In the genomic region with DNA sequence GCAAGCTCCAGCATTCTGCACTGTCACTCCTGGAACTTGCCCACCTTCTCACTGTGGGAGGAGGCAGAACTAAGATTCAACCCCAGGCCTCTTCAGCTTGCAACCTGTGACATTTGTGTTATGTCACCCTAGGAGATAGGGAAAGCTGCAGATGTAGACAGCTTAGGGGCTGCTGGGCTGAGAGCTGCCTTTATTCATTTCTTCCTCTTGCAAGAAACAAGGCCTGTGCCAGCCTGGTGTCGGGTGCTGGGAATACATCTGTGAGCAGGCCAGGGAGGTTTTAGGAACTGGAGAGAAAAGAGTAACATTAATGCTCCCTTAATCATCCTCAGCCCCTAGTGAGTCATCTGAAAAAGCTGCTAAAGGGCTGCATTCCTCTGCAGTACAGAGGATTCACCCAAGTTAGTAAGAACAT, we compare ENCODE assay signal across 8 cellular contexts.
DNase-seq lines count a peak whose midpoint lies in the region; ATAC-seq and TF ChIP-seq lines count a peak whose summit lies in the region.

No MANE protein-coding gene starts in this region.

- H3K27me3 ChIP-seq in GM23248 (replicated peaks; ENCODE audit: insufficient read depth) (no peaks in the 10 kb centered on the region), adipocyte (replicated peaks; ENCODE audit: control insufficient read depth, insufficient read depth, low read length) (no peaks in the 10 kb centered on the region), cardiac muscle cell (no peaks in the 10 kb centered on the region)

- no peaks in the 10 kb centered on the region for H3K79me2 ChIP-seq in GM23248 (ENCODE audit: insufficient read depth)

- intact Hi-C loops in sciatic nerve (cut with DNase I): no loop called here

- peak overlapping the region; percentile 68 for H3K27ac ChIP-seq in GM23248
- peak overlapping the region; percentile 13 for H3K27ac ChIP-seq in cardiac muscle cell

- in situ Hi-C loops in GM23248 (cut with MboI): no loop called here

- peak; percentile 97 for DNase-seq in GM23248
- DNase-seq in adipocyte (ENCODE audit: low read depth): peak; percentile 91
- peak in 1 of 2 donors; percentile 89 for DNase-seq in cardiac muscle cell (ENCODE audit: low read depth in 1 of 2, low spot score in 1 of 2)
- no peak for DNase-seq in sciatic nerve (ENCODE audit: low spot score)
- no peak for DNase-seq in stimulated activated naive CD8-positive, alpha-beta T cell treated with anti-CD3 and anti-CD28 coated beads, Interleukin-15, Interleukin-2, amounts not matched to agents 100 U/mL and 50 U/mL, for 24 hours
- no peak for DNase-seq in erythroblast (lab: John Stamatoyannopoulos, UW)

- ATAC-seq in sciatic nerve (peak; percentile 54), GM18511 (IDR thresholded peaks at IDR 0.05; ENCODE audit: unreplicated experiment) (no peak), GM18870 (IDR thresholded peaks at IDR 0.05; ENCODE audit: unreplicated experiment) (no peak)
- ATAC-seq in stimulated activated naive CD8-positive, alpha-beta T cell treated with anti-CD3 and anti-CD28 coated beads, Interleukin-15, Interleukin-2, amounts not matched to agents 100 U/mL and 50 U/mL, for 24 hours: no peak

- 0% methylated on average over 1 of the region's 1 CpG for WGBS in GM23248 (ENCODE audit: low coverage in 1 of 2, low lambda C conversion rate in 2 of 2, missing lambda C conversion rate in 2 of 2), 2 experiments

- H3K9ac ChIP-seq in GM23248: peak overlapping the region; percentile 33
- peak overlapping the region; percentile 68 for H3K9ac ChIP-seq in adipocyte (ENCODE audit: low read length)

- peak overlapping the region; percentile 57 for H3K4me2 ChIP-seq in GM23248 (ENCODE audit: unreplicated experiment)

- H3K36me3 ChIP-seq in GM23248 (ENCODE audit: low read depth): no peaks in the 10 kb centered on the region
- no peaks in the 10 kb centered on the region for H3K36me3 ChIP-seq in adipocyte (ENCODE audit: control insufficient read depth, insufficient read depth, low read length, severe bottlenecking)
- no peaks in the 10 kb centered on the region for H3K36me3 ChIP-seq in cardiac muscle cell

- peak; percentile 10 for TF ChIP-seq CTCF in cardiac muscle cell (IDR thresholded peaks at IDR 0.05; ENCODE audit: low read depth, low read length)

- no peaks in the 10 kb centered on the region; the same call in 1 of the 2 replicates for H3K9me2 ChIP-seq in GM23248 (ENCODE audit: insufficient read depth)

- H2AFZ ChIP-seq in GM23248: peak overlapping the region; percentile 67

- H3K4me3 ChIP-seq in GM23248: no peak overlapping the region
- no peak overlapping the region for H3K4me3 ChIP-seq in adipocyte (ENCODE audit: low read length)
- H3K4me3 ChIP-seq in cardiac muscle cell: no peak overlapping the region

- peaks cover 21% of the 10 kb centered on the region for H3K4me1 ChIP-seq in GM23248 (ENCODE audit: insufficient read depth)
- peaks cover 35% of the 10 kb centered on the region for H3K4me1 ChIP-seq in adipocyte (ENCODE audit: control insufficient read depth, insufficient read depth, low read length)
- H3K4me1 ChIP-seq in cardiac muscle cell (ENCODE audit: low read depth): peaks cover 39% of the 10 kb centered on the region

- peaks cover 16% of the 10 kb centered on the region for H3F3A ChIP-seq in GM23248 (ENCODE audit: insufficient read depth)

- H3K9me3 ChIP-seq in GM23248 (ENCODE audit: low read depth) (no peaks in the 10 kb centered on the region), adipocyte (ENCODE audit: control insufficient read depth, low read length) (no peaks in the 10 kb centered on the region), cardiac muscle cell (ENCODE audit: low read depth) (no peaks in the 10 kb centered on the region)

- TF ChIP-seq POLR2A in erythroblast (IDR thresholded peaks at IDR 0.05; ENCODE audit: low read length): no peak

- H4K20me1 ChIP-seq in GM23248 (ENCODE audit: insufficient read depth): no peaks in the 10 kb centered on the region

Comparison
In these comparisons a context has a peak if more than half of its experiments do, and no peak if none do; other contexts are left out.
1. DNase-seq: peak in GM23248 (single experiment) and adipocyte (single experiment); none in sciatic nerve (single experiment), stimulated activated naive CD8-positive, alpha-beta T cell treated with anti-CD3 and anti-CD28 coated beads, Interleukin-15, Interleukin-2, amounts not matched to agents 100 U/mL and 50 U/mL, for 24 hours (single experiment) and erythroblast (0 of 2).